15 cellular contexts compared by ENCODE assay signal in the genomic region with DNA sequence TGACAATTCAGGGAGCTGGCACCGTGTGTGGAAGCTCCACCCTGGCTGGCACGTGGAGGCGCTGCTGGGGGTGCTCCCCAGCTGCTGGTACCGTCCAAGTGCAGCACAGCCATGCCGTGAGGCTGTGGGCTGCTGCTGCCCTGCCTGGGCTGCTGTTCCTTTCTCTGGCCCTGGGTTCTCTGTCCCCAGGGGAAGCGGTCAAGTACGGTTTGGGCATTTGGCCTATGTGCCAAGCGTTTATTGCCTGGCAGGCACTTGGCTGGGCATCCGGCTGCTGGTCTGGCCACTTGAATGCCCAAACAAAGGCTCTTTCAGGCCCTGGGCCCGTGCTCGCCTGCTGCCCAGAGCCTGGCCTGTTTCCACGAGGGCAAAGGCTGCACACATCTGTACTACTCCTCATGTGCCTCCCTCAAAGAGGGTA. TPM values are rescaled to one million over a fixed set of nuclear protein-coding genes. Genes with fewer than 3 reads are reported as not detected.
DNase-seq lines count a peak whose midpoint lies in the region; ATAC-seq and TF ChIP-seq lines count a peak whose summit lies in the region.
"Had no signal": no experiment of that assay in that cellular context is flagged by ENCODE, and none has a peak within 500 bp of the region (broad histone marks: within the 10 kb centered on the region; RNA-seq: fewer than 3 reads in every experiment).

No MANE protein-coding gene starts in this region.

- H3K27ac ChIP-seq in BLaER1 = 0 out of 2 replicates have a peak overlapping the region, but pooled peaks have one; percentile 4
- peak overlapping the region; percentile 80 for H3K27ac ChIP-seq in psoas muscle
- H3K27ac ChIP-seq: Peyer's patch had no signal

- TF ChIP-seq CTCF in brain (conservative IDR thresholded peaks at IDR 0.05) = no peak
- TF ChIP-seq CTCF in psoas muscle (IDR thresholded peaks at IDR 0.05) = no peak
- no peak for TF ChIP-seq CTCF in omental fat pad (IDR thresholded peaks at IDR 0.05)

- DNase-seq in hypothalamus (lab: John Stamatoyannopoulos, UW) (peak in 50 of 51 donors; percentile 12 to 92 (median 74)), psoas muscle (peak in 1 of 2 donors; percentile 84), KG1 (lab: John Stamatoyannopoulos, UW) (no peak), omental fat pad (ENCODE audit: low spot score) (no peak)
- DNase-seq: ACHN; activated CD4-positive, alpha-beta T cell treated with anti-CD3 and anti-CD28 coated beads, Interleukin-2, amount 10 ng/mL, durations not matched to agents 24 days and 14 days; activated T-cell treated with anti-CD3 and anti-CD28 coated beads, Interleukin-2, amount 50 U/mL, for 24 hours; Calu3; natural killer cell; NCI-H1092; Peyer's patch had no signal

- intact Hi-C loops in psoas muscle (cut with DNase I) = loop anchor here in 1 of 2 donors (5.0 kb wide), 1 partner anchor 37 kb away; no protein-coding TSS in a partner anchor

- H3K36me3 ChIP-seq in BLaER1 (peaks cover 60% of the 10 kb centered on the region), psoas muscle (ENCODE audit: insufficient read depth in 1 of 2, low read depth in 1 of 2) (peaks cover 0 to 20% of the 10 kb centered on the region in 2 donors)
- H3K36me3 ChIP-seq: Peyer's patch had no signal

- no peaks in the 10 kb centered on the region for H3K9me3 ChIP-seq in BLaER1
- no peaks in the 10 kb centered on the region for H3K9me3 ChIP-seq in psoas muscle
- H3K9me3 ChIP-seq: Peyer's patch had no signal

- no peaks in the 10 kb centered on the region for H3K27me3 ChIP-seq in BLaER1
- H3K27me3 ChIP-seq in psoas muscle (ENCODE audit: insufficient read depth in 3 of 3, low read length in 2 of 3) = no peaks in the 10 kb centered on the region
- H3K27me3 ChIP-seq: Peyer's patch had no signal

- H3K4me3 ChIP-seq in BLaER1 (no peak overlapping the region), psoas muscle (no peak overlapping the region)
- H3K4me3 ChIP-seq: Peyer's patch had no signal

- H3K4me1 Mint-ChIP-seq in brain = peaks cover 4% of the 10 kb centered on the region

- H3K4me3 Mint-ChIP-seq in brain = no peak overlapping the region
- H3K4me3 Mint-ChIP-seq: activated CD4-positive, alpha-beta T cell treated with anti-CD3 and anti-CD28 coated beads, Interleukin-2, amount 10 ng/mL, durations not matched to agents 24 days and 14 days; activated T-cell treated with anti-CD3 and anti-CD28 coated beads, Interleukin-2, amount 50 U/mL, for 24 hours; natural killer cell had no signal

- peaks cover 16% of the 10 kb centered on the region for H3K36me3 Mint-ChIP-seq in brain
- H3K36me3 Mint-ChIP-seq: natural killer cell had no signal

- 25 to 31% (median 26%) methylated on average over 12 of the region's 12 CpGs for WGBS in psoas muscle, 3 donors

- no peaks in the 10 kb centered on the region for H4K20me1 ChIP-seq in BLaER1

- peak overlapping the region in 4 of 5 experiments; percentile 59 to 84 (median 64) for H3K27ac Mint-ChIP-seq in brain
- H3K27ac Mint-ChIP-seq: activated CD4-positive, alpha-beta T cell treated with anti-CD3 and anti-CD28 coated beads, Interleukin-2, amount 10 ng/mL, durations not matched to agents 24 days and 14 days; activated T-cell treated with anti-CD3 and anti-CD28 coated beads, Interleukin-2, amount 50 U/mL, for 24 hours; natural killer cell had no signal

- TF ChIP-seq POLR2A in GM18505 (IDR thresholded peaks at IDR 0.05; ENCODE audit: borderline replicate concordance, extremely low read depth, insufficient read depth, insufficient read length) = no peak

- peaks cover under 1% of the 10 kb centered on the region for H3K27me3 Mint-ChIP-seq in brain
- H3K27me3 Mint-ChIP-seq: activated CD4-positive, alpha-beta T cell treated with anti-CD3 and anti-CD28 coated beads, Interleukin-2, amount 10 ng/mL, durations not matched to agents 24 days and 14 days; activated T-cell treated with anti-CD3 and anti-CD28 coated beads, Interleukin-2, amount 50 U/mL, for 24 hours had no signal

- H3K4me1 ChIP-seq in BLaER1 (peaks cover 32% of the 10 kb centered on the region), psoas muscle (peaks cover 13% of the 10 kb centered on the region)
- H3K4me1 ChIP-seq: Peyer's patch had no signal

- H3K9me3 Mint-ChIP-seq in brain = no peaks in the 10 kb centered on the region
- H3K9me3 Mint-ChIP-seq: activated T-cell treated with anti-CD3 and anti-CD28 coated beads, Interleukin-2, amount 50 U/mL, for 24 hours; natural killer cell had no signal

- peak; percentile 69 to 88 (median 86) for ATAC-seq in psoas muscle
- no peak for ATAC-seq in GM18505 (IDR thresholded peaks at IDR 0.05; ENCODE audit: unreplicated experiment)
- no peak for ATAC-seq in omental fat pad (ENCODE audit: low FRiP score)
- ATAC-seq in GM21447 (IDR thresholded peaks at IDR 0.05; ENCODE audit: unreplicated experiment) = no peak
- ATAC-seq: natural killer cell had no signal

- H3K9ac ChIP-seq in BLaER1 = no peak overlapping the region

- H3K4me2 ChIP-seq in BLaER1 = no peak overlapping the region

RNA-seq across cellular contexts. Expression of gene RHOF, which starts 39.6 kb away (rescaled TPM):
- polyA plus RNA-seq in brain (ENCODE audit: insufficient read depth, low read depth, low replicate concordance) (8.9 TPM), psoas muscle (1 to 10 TPM; 1.4 to 4.3 (median 1.6) TPM)
- total RNA-seq in psoas muscle (1 to 10 TPM; 3.3 to 4.8 (median 3.9) TPM), omental fat pad (10 to 100 TPM in 2 of 4 donors, 1 to 10 TPM in 2; 4.8 to 11.4 (median 9.5) TPM)

RNA-seq across cellular contexts. Expression of gene TMEM120B, which starts 41.3 kb away (rescaled TPM):
- polyA plus RNA-seq in brain (ENCODE audit: insufficient read depth, low read depth, low replicate concordance) = 3.7 TPM
- 10 to 100 TPM; 11.4 to 21.2 (median 15.5) TPM for total RNA-seq in psoas muscle
- polyA plus RNA-seq in psoas muscle = 10 to 100 TPM; 11.0 to 29.7 (median 12.7) TPM
- total RNA-seq in omental fat pad = 10 to 100 TPM in 1 of 4 donors, 1 to 10 TPM in 3; 4.9 to 10.7 (median 5.7) TPM

RNA-seq across cellular contexts. Expression of gene SETD1B, which starts 50.0 kb away (rescaled TPM):
- polyA plus RNA-seq in brain (ENCODE audit: insufficient read depth, low read depth, low replicate concordance) = 7.1 TPM
- total RNA-seq in psoas muscle = 10 to 100 TPM in 3 of 4 donors, 1 to 10 TPM in 1; 9.2 to 13.0 (median 11.8) TPM
- polyA plus RNA-seq in psoas muscle = 1 to 10 TPM; 2.8 to 7.5 (median 3.0) TPM
- 10 to 100 TPM in 1 of 4 donors, 1 to 10 TPM in 3; 3.7 to 10.4 (median 6.6) TPM for total RNA-seq in omental fat pad

Comparison
In these comparisons a context has a peak if more than half of its experiments do, and no peak if none do; other contexts are left out.
1. DNase-seq: peak in hypothalamus (50 of 51); none in KG1 (single experiment) and omental fat pad (single experiment).
2. ATAC-seq: peak in psoas muscle (4 of 4); none in GM18505 (single experiment), omental fat pad (single experiment) and GM21447 (single experiment).